ENCODE assay signal across 25 cellular contexts in genomic region chr2:135685361-135685760, GRCh38. TPM values are rescaled to one million over a fixed set of nuclear protein-coding genes. Genes with fewer than 3 reads are reported as not detected.
A peak's percentile ranks its signal among the peaks of the same experiment; 100 is the strongest.
DNase-seq lines count a peak whose midpoint lies in the region; ATAC-seq and TF ChIP-seq lines count a peak whose summit lies in the region.
"Had no signal": no experiment of that assay in that cellular context is flagged by ENCODE, and none has a peak within 500 bp of the region (broad histone marks: within the 10 kb centered on the region; RNA-seq: fewer than 3 reads in every experiment).

No MANE protein-coding gene starts in this region.

- dilution Hi-C loops in mammary epithelial cell (cut with HindIII; ENCODE audit: low sequenced_read_pairs) = no loop called here

- H3K27me3 ChIP-seq in ACC112 (ENCODE audit: insufficient read depth, low read length) (no peaks in the 10 kb centered on the region), mammary epithelial cell (ENCODE audit: insufficient read depth, low read length) (no peaks in the 10 kb centered on the region)
- H3K27me3 ChIP-seq: esophagus squamous epithelium had no signal

- H2AFZ ChIP-seq in ACC112 (ENCODE audit: low read length, unreplicated experiment) (no peak overlapping the region), mammary epithelial cell (ENCODE audit: low read depth, low read length) (no peak overlapping the region)

- whole genome bisulfite sequencing in mammary epithelial cell (ENCODE audit: low coverage, missing lambda C conversion rate) = 40% methylated on average over 1 of the region's 1 CpG

- no peak overlapping the region for H3K4me2 ChIP-seq in mammary epithelial cell (ENCODE audit: insufficient read depth, low read depth, low read length)

- no peak overlapping the region for H3K4me3 ChIP-seq in ACC112 (ENCODE audit: low read depth, low read length)
- H3K4me3 ChIP-seq in mammary epithelial cell (replicated peaks in 1 of 3; ENCODE audit: insufficient read depth in 1 of 3, low read depth in 2 of 3, low read length in 3 of 3) = no peak overlapping the region
- H3K4me3 ChIP-seq in fibroblast of villous mesenchyme (ENCODE audit: low read depth, low read length) = no peak overlapping the region
- H3K4me3 ChIP-seq: esophagus squamous epithelium had no signal

- no peaks in the 10 kb centered on the region for H3K9me3 ChIP-seq in mammary epithelial cell (replicated peaks; ENCODE audit: insufficient read depth, low read length)
- H3K9me3 ChIP-seq: esophagus squamous epithelium had no signal

- no peak for TF ChIP-seq CTCF in mammary epithelial cell (conservative IDR thresholded peaks at IDR 0.05 in 1 of 2, IDR thresholded peaks at IDR 0.05 in 1 of 2; ENCODE audit: extremely low read depth in 1 of 2, insufficient read depth in 1 of 2, low read depth in 1 of 2, low read length in 2 of 2)
- no peak for TF ChIP-seq CTCF in fibroblast of villous mesenchyme (IDR thresholded peaks at IDR 0.05; ENCODE audit: insufficient read depth, low read depth, low read length)

- H3K9ac ChIP-seq in mammary epithelial cell (ENCODE audit: insufficient read depth, low read length) = no peak overlapping the region

- H4K20me1 ChIP-seq in mammary epithelial cell (ENCODE audit: insufficient read depth, low read length) = no peaks in the 10 kb centered on the region

- intact Hi-C loops in mammary epithelial cell (cut with micrococcal nuclease) = no loop called here

- DNase-seq in HCEC 1CT (peak; percentile 80), mammary epithelial cell (peak; percentile 64), fibroblast of villous mesenchyme (ENCODE audit: low read depth) (peak; percentile 62), NAMALWA (ENCODE audit: low spot score) (no peak), SW480 (ENCODE audit: low spot score) (no peak)
- DNase-seq: ACHN; activated CD4-positive, CD25-positive, alpha-beta regulatory T cell treated with anti-CD3 and anti-CD28 coated beads, Interleukin-2, amount 50 U/mL, for 72 hours; activated CD8-positive, alpha-beta memory T cell treated with anti-CD3 and anti-CD28 coated beads for 24 hours; activated naive CD4-positive, alpha-beta T cell treated with anti-CD3 and anti-CD28 coated beads for 36 hours; activated T-cell treated with anti-CD3 and anti-CD28 coated beads, Interleukin-2, amount 50 U/mL, for 4 hours; aorta; DMS 273 treated with DMSO at 0.1 percent for 48 hours; effector memory CD8-positive, alpha-beta T cell; esophagus squamous epithelium; H9; head of caudate nucleus; naive thymus-derived CD4-positive, alpha-beta T cell; NCI-H187; NCI-H69; occipital lobe; RPMI8226; substantia nigra had no signal

- CTCF ChIA-PET in mammary epithelial cell (lab: Charles Lee; ENCODE audit: low non-redundant PET) = no interaction called here

- in situ Hi-C loops in mammary epithelial cell (cut with MboI; ENCODE audit: low sequenced_read_pairs in 2 of 2) = no loop called here

- peak overlapping the region; percentile 74 for H3K27ac ChIP-seq in ACC112 (ENCODE audit: low read depth, low read length)
- H3K27ac ChIP-seq in mammary epithelial cell (ENCODE audit: insufficient read depth, low read depth, low read length) = no peak overlapping the region
- H3K27ac ChIP-seq: esophagus squamous epithelium had no signal

- no TSS peak for BruUV-seq in mammary epithelial cell (replicated peaks; lab: Mats Ljungman, UMichigan)

- H3K36me3 ChIP-seq in ACC112 (ENCODE audit: insufficient read depth, low read length) = no peaks in the 10 kb centered on the region; the same call in 1 of the 2 replicates
- peaks cover 7% of the 10 kb centered on the region for H3K36me3 ChIP-seq in mammary epithelial cell (ENCODE audit: insufficient read depth, low read length)

- no peak for ATAC-seq in GM18861 (IDR thresholded peaks at IDR 0.05; ENCODE audit: unreplicated experiment)
- ATAC-seq in HG03108 (IDR thresholded peaks at IDR 0.05; ENCODE audit: unreplicated experiment) = no peak
- ATAC-seq: activated T-cell treated with anti-CD3 and anti-CD28 coated beads, Interleukin-2, amount 50 U/mL, for 4 hours; effector memory CD8-positive, alpha-beta T cell; naive thymus-derived CD4-positive, alpha-beta T cell had no signal

- H3K79me2 ChIP-seq in ACC112 (ENCODE audit: control insufficient read depth, insufficient read depth, low read length, unreplicated experiment) (no peaks in the 10 kb centered on the region), mammary epithelial cell (ENCODE audit: insufficient read depth, low read length) (no peaks in the 10 kb centered on the region)

- H3K4me1 ChIP-seq in ACC112 (ENCODE audit: control insufficient read depth, insufficient read depth, low read length, unreplicated experiment) (peaks cover 15% of the 10 kb centered on the region), mammary epithelial cell (ENCODE audit: insufficient read depth, low read length) (peaks cover 7% of the 10 kb centered on the region)
- H3K4me1 ChIP-seq: esophagus squamous epithelium had no signal

RNA-seq across cellular contexts. Expression of gene UBXN4, which starts 56.3 kb away (rescaled TPM):
- total RNA-seq in mammary epithelial cell (10 to 100 TPM; 72.2 to 72.9 TPM), fibroblast of villous mesenchyme (66.7 and 96.3 TPM in 2 replicates)
- polyA plus RNA-seq in mammary epithelial cell = 34.0 TPM
- 29.6 TPM for polyA minus RNA-seq in mammary epithelial cell

Comparison
In these comparisons a context has a peak if more than half of its experiments do, and no peak if none do; other contexts are left out.
1. DNase-seq: peak in HCEC 1CT (single experiment), mammary epithelial cell (single experiment) and fibroblast of villous mesenchyme (single experiment); none in NAMALWA (single experiment) and SW480 (single experiment).